Comparison of ENCODE assay signal across 1 cellular context in genomic region chr6:137443901-137444300, GRCh38.
TF ChIP-seq lines count a peak whose summit lies in the region.

No MANE protein-coding gene starts in this region.

TF ChIP-seq in HepG2, 621 proteins besides CTCF, POLR2A, EP300 and RAD21:
- TF ChIP-seq NBN (conservative IDR thresholded peaks at IDR 0.05) (no peak), ZNF232 (CRISPR knock-in tag; IDR thresholded peaks at IDR 0.05; ENCODE audit: borderline replicate concordance) (no peak), KMT2A (CRISPR knock-in tag; IDR thresholded peaks at IDR 0.05) (no peak), ZNF496 (CRISPR knock-in tag; IDR thresholded peaks at IDR 0.05; ENCODE audit: insufficient replicate concordance) (no peak)
